19 cellular contexts compared by ENCODE assay signal in genomic region chr7:67854236-67854635, GRCh38.
DNase-seq lines count a peak whose midpoint lies in the region; ATAC-seq, FAIRE-seq and TF ChIP-seq lines count a peak whose summit lies in the region.
"Had no signal": no experiment of that assay in that cellular context is flagged by ENCODE, and none has a peak within 500 bp of the region (broad histone marks: within the 10 kb centered on the region; RNA-seq: fewer than 3 reads in every experiment).

No MANE protein-coding gene starts in this region.

- peak overlapping the region in 47 of 59 donors; percentile 0 to 54 (median 26) for H3K4me3 ChIP-seq in dorsolateral prefrontal cortex
- H3K4me3 ChIP-seq: adrenal gland, SJSA1, smooth muscle cell had no signal

- TF ChIP-seq CTCF in D721Med (IDR thresholded peaks at IDR 0.05; ENCODE audit: insufficient read depth, missing control alignments) (no peak), dorsolateral prefrontal cortex (IDR thresholded peaks at IDR 0.05 in 54 of 56, conservative IDR thresholded peaks at IDR 0.05 in 2 of 56; ENCODE audit: low read depth in 1 of 56, partially characterized antibody in 56 of 56) (no peak)

- DNase-seq in D721Med (ENCODE audit: insufficient read length, low spot score), result peak; percentile 30
- peak; percentile 75 for DNase-seq in NCI-H2171 (lab: John Stamatoyannopoulos, UW)
- DNase-seq in dorsolateral prefrontal cortex, result peak in 9 of 10 donors; percentile 29 to 75 (median 49)
- DNase-seq in posterior cingulate gyrus, result peak in 6 of 10 donors; percentile 40 to 93 (median 62)
- no peak for DNase-seq in GM19239 (ENCODE audit: insufficient read length, low spot score)
- DNase-seq in GDM1 (lab: John Stamatoyannopoulos, UW), result no peak
- no peak for DNase-seq in Right ventricle myocardium superior
- DNase-seq: activated CD4-positive, alpha-beta T cell treated with anti-CD3 and anti-CD28 coated beads for 1 hour; activated effector memory CD4-positive, alpha-beta T cell treated with Interleukin-2 at 50 U/mL for 16 hours; adrenal gland; Calu3; endodermal cell; Kasumi-1; NCI-H1436; NCI-H446 treated with DMSO at 0.1 percent for 48 hours; OCI-M1 had no signal

- H3K27ac ChIP-seq in dorsolateral prefrontal cortex, result peak overlapping the region in 40 of 59 donors; percentile 2 to 81 (median 59)
- H3K27ac ChIP-seq: adrenal gland, SJSA1 had no signal

- peaks cover 0 to 28% (median 0%) of the 10 kb centered on the region in 45 donors for H3K27me3 ChIP-seq in dorsolateral prefrontal cortex
- H3K27me3 ChIP-seq: adrenal gland, SJSA1 had no signal

- no peak for ATAC-seq in HG03354 (IDR thresholded peaks at IDR 0.05; ENCODE audit: poor library complexity, severe bottlenecking, unreplicated experiment)
- ATAC-seq in Right ventricle myocardium superior (ENCODE audit: poor library complexity), result no peak

- intact Hi-C loops in dorsolateral prefrontal cortex (cut with DNase I) (no loop called here), posterior cingulate gyrus (cut with DNase I) (no loop called here), Right ventricle myocardium superior (cut with DNase I) (no loop called here)

- FAIRE-seq in D721Med (lab: Jason Lieb, UNC) (peak; percentile 95), GM19239 (lab: Jason Lieb, UNC) (no peak)

Comparison
In these comparisons a context has a peak if more than half of its experiments do, and no peak if none do; other contexts are left out.
1. DNase-seq: peak in D721Med (single experiment), NCI-H2171 (single experiment), dorsolateral prefrontal cortex (9 of 10) and posterior cingulate gyrus (6 of 10); none in GM19239 (single experiment), GDM1 (single experiment) and Right ventricle myocardium superior (single experiment).